8 cellular contexts compared by ENCODE assay signal in the genomic region with DNA sequence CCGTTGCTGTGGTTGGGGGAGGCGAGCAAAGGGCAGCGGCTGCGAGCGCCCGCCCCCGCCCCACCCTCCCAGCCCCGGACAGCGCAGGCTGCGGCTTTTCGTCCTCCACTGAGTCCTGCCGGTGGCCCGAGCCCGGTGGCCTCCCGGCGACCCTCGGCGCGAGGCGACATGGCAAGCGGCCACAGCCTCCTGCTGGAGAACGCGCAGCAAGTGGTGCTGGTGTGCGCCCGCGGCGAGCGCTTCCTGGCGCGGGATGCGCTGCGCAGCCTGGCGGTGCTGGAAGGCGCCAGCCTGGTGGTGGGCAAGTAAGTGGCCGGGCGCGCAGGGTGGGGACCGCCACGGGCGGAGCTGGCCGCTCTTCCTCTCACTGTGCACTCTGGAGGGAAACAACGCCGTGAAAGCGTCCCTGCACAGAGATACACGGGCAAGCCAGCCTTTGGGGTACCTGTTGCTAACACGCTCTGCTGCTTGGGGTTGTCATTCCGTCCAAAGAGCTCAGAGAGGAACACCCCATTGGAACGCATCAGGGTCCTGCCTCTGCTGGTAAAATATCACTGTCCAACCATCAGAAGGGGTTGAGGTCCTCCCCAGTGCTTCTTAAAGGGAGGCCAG. TPM values are rescaled to one million over a fixed set of nuclear protein-coding genes. Genes with fewer than 3 reads are reported as not detected.
DNase-seq lines count a peak whose midpoint lies in the region; ATAC-seq, FAIRE-seq and TF ChIP-seq lines count a peak whose summit lies in the region.

A gene with protein sequence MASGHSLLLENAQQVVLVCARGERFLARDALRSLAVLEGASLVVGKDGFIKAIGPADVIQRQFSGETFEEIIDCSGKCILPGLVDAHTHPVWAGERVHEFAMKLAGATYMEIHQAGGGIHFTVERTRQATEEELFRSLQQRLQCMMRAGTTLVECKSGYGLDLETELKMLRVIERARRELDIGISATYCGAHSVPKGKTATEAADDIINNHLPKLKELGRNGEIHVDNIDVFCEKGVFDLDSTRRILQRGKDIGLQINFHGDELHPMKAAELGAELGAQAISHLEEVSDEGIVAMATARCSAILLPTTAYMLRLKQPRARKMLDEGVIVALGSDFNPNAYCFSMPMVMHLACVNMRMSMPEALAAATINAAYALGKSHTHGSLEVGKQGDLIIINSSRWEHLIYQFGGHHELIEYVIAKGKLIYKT (plus strand): TSS at position 101 of the 612 bp plus-strand sequence. CDS start 68 bp downstream, at position 169.

- H3K36me3 ChIP-seq in BLaER1 treated with 17β-estradiol and CSF1 and Interleukin-3, amounts not matched to agents 10 nM and 100 nM = no peaks in the 10 kb centered on the region

- H3K27me3 Mint-ChIP-seq in type B pancreatic cell = peaks cover 47% of the 10 kb centered on the region

- no peaks in the 10 kb centered on the region for H3K4me1 Mint-ChIP-seq in type B pancreatic cell (ENCODE audit: unreplicated experiment)

- ATAC-seq in HG03378 (IDR thresholded peaks at IDR 0.05; ENCODE audit: unreplicated experiment) = peak; percentile 48
- peak; percentile 75 for ATAC-seq in omental fat pad (ENCODE audit: low FRiP score)

- H3K9me3 Mint-ChIP-seq in type B pancreatic cell = no peaks in the 10 kb centered on the region

- TF ChIP-seq CTCF in omental fat pad (IDR thresholded peaks at IDR 0.05) (no peak), type B pancreatic cell (conservative IDR thresholded peaks at IDR 0.05) (peak; percentile 66)

- FAIRE-seq in frontal cortex (lab: Jason Lieb, UNC) = no peak

- H3K27ac Mint-ChIP-seq in type B pancreatic cell = peak within 1 kb of the TSS; percentile 74

- no peaks in the 10 kb centered on the region for H4K20me1 ChIP-seq in BLaER1 treated with 17β-estradiol and CSF1 and Interleukin-3, amounts not matched to agents 10 nM and 100 nM

- H3K27ac ChIP-seq in BLaER1 treated with 17β-estradiol and CSF1 and Interleukin-3, amounts not matched to agents 10 nM and 100 nM = peak within 1 kb of the TSS; percentile 81 to 92 (median 86)

- no peaks in the 10 kb centered on the region for H3K27me3 ChIP-seq in BLaER1 treated with 17β-estradiol and CSF1 and Interleukin-3, amounts not matched to agents 10 nM and 100 nM

- H3K4me3 ChIP-seq in BLaER1 treated with 17β-estradiol and CSF1 and Interleukin-3, amounts not matched to agents 10 nM and 100 nM = peak within 1 kb of the TSS; percentile 69 to 85 (median 76)

- H3K36me3 Mint-ChIP-seq in type B pancreatic cell = no peaks in the 10 kb centered on the region

- DNase-seq in GM19240 (ENCODE audit: insufficient read length, low spot score) (peak; percentile 23), activated gamma-delta T cell (lab: John Stamatoyannopoulos, UW) (peak; percentile 47), frontal cortex (ENCODE audit: low spot score in 2 of 2) (peak; percentile 58 to 64), omental fat pad (ENCODE audit: low spot score) (no peak), type B pancreatic cell (ENCODE audit: extremely low spot score, unreplicated experiment) (peak; percentile 78)

- peak within 1 kb of the TSS; percentile 96 for H3K4me3 Mint-ChIP-seq in type B pancreatic cell

- no peaks in the 10 kb centered on the region for H3K9me3 ChIP-seq in BLaER1 treated with 17β-estradiol and CSF1 and Interleukin-3, amounts not matched to agents 10 nM and 100 nM (replicated peaks in 1 of 11)

- peak within 1 kb of the TSS; percentile 75 to 99 (median 95) for H3K4me2 ChIP-seq in BLaER1 treated with 17β-estradiol and CSF1 and Interleukin-3, amounts not matched to agents 10 nM and 100 nM

- H3K4me1 ChIP-seq in BLaER1 treated with 17β-estradiol and CSF1 and Interleukin-3, amounts not matched to agents 10 nM and 100 nM = peaks cover 4 to 13% (median 8%) of the 10 kb centered on the region in 10 experiments; a peak in 16 of 20 replicates

- peak within 1 kb of the TSS; percentile 84 to 90 (median 88) for H3K9ac ChIP-seq in BLaER1 treated with 17β-estradiol and CSF1 and Interleukin-3, amounts not matched to agents 10 nM and 100 nM

TF ChIP-seq in PFSK-1, 5 proteins besides CTCF, POLR2A, EP300 and RAD21:
- TF ChIP-seq TAF1 (IDR thresholded peaks at IDR 0.05; ENCODE audit: borderline replicate concordance, insufficient read depth, low read length) (no peak), FOXP2 (optimal IDR thresholded peaks at IDR 0.05; ENCODE audit: borderline replicate concordance, extremely low read depth, extremely low read length, insufficient read depth) (peak; percentile 38)

RNA-seq across cellular contexts. Expression of the gene that starts here (rescaled TPM):
- 1.2 TPM for polyA plus RNA-seq in PFSK-1 (2012; ENCODE audit: insufficient read length, low read depth)
- total RNA-seq in frontal cortex (0.82 TPM), omental fat pad (1 to 10 TPM in 3 of 4 donors, under 1 TPM in 1; 0.69 to 3.2 (median 1.4) TPM), type B pancreatic cell (ENCODE audit: low replicate concordance) (0.43 and 1.0 TPM in 2 replicates)

Comparison
In these comparisons a context has a peak if more than half of its experiments do, and no peak if none do; other contexts are left out.
1. Peak in DNase-seq in frontal cortex; RNA of the gene not detected or under 1 TPM.